25 cellular contexts compared by ENCODE assay signal in genomic region chr16:80973991-80974390, GRCh38. TPM values are rescaled to one million over a fixed set of nuclear protein-coding genes. Genes with fewer than 3 reads are reported as not detected.
DNase-seq lines count a peak whose midpoint lies in the region; ATAC-seq, FAIRE-seq and TF ChIP-seq lines count a peak whose summit lies in the region.
"Had no signal": no experiment of that assay in that cellular context is flagged by ENCODE, and none has a peak within 500 bp of the region (broad histone marks: within the 10 kb centered on the region; RNA-seq: fewer than 3 reads in every experiment).

No MANE protein-coding gene starts in this region.

- no peaks in the 10 kb centered on the region for H3K4me1 Mint-ChIP-seq in mesothelial cell of epicardium

- H3K27ac ChIP-seq in GM23248: no peak overlapping the region
- H3K27ac ChIP-seq: breast epithelium, C4-2B, coronary artery, suprapubic skin had no signal

- no peaks in the 10 kb centered on the region for H3K9me2 ChIP-seq in GM23248 (ENCODE audit: insufficient read depth)

- no peaks in the 10 kb centered on the region for H3K9me3 ChIP-seq in GM23248 (ENCODE audit: low read depth)
- H3K9me3 ChIP-seq: breast epithelium, heart right ventricle, suprapubic skin had no signal

- peaks cover 22% of the 10 kb centered on the region for H3K36me3 Mint-ChIP-seq in mesothelial cell of epicardium

- no peak overlapping the region for H2AFZ ChIP-seq in GM23248

- H3K79me2 ChIP-seq in GM23248 (ENCODE audit: insufficient read depth): no peaks in the 10 kb centered on the region

- WGBS in GM23248 (ENCODE audit: low coverage in 1 of 2, low lambda C conversion rate in 2 of 2, missing lambda C conversion rate in 2 of 2), 2 experiments: 44 to 50% methylated on average over 4 of the region's 4 CpGs

- ATAC-seq in GM19463 (IDR thresholded peaks at IDR 0.05; ENCODE audit: unreplicated experiment): no peak
- ATAC-seq: activated CD8-positive, alpha-beta T cell treated with anti-CD3 and anti-CD28 coated beads, Interleukin-2, amount 10 ng/mL, durations not matched to agents 7 days and 5 days; sciatic nerve had no signal

- H3K9me3 Mint-ChIP-seq in mesothelial cell of epicardium: no peaks in the 10 kb centered on the region

- TF ChIP-seq CTCF in bronchial epithelial cell (IDR thresholded peaks at IDR 0.05; ENCODE audit: insufficient read depth, low read length, severe bottlenecking) (no peak), GM20000 (IDR thresholded peaks at IDR 0.05; ENCODE audit: extremely low read depth, missing control alignments) (no peak), mesothelial cell of epicardium (IDR thresholded peaks at IDR 0.05; ENCODE audit: unreplicated experiment) (no peak)

- H3K36me3 ChIP-seq in GM23248 (ENCODE audit: low read depth) (peaks cover 5% of the 10 kb centered on the region; the same call in 1 of the 2 replicates), bronchial epithelial cell (ENCODE audit: control insufficient read depth, insufficient read depth, low read length) (peaks cover 1% of the 10 kb centered on the region)
- H3K36me3 ChIP-seq: breast epithelium had no signal

- DNase-seq in GM23248: peak; percentile 25
- DNase-seq in MV-4-11 (lab: John Stamatoyannopoulos, UW): peak; percentile 30
- peak; percentile 92 for DNase-seq in bronchial epithelial cell (ENCODE audit: low read depth)
- peak; percentile 41 for DNase-seq in myocyte (ENCODE audit: low read depth)
- no peak for DNase-seq in GM20000 (ENCODE audit: low spot score)
- DNase-seq in mesothelial cell of epicardium (ENCODE audit: low spot score in 2 of 2, unreplicated experiment in 2 of 2): no peak
- no peak for DNase-seq in stimulated activated CD4-positive, alpha-beta T cell treated with anti-CD3 and anti-CD28 coated beads, Interleukin-2, amount 100 ng/mL, for 48 hours
- DNase-seq: activated CD8-positive, alpha-beta T cell treated with anti-CD3 and anti-CD28 coated beads, Interleukin-2, amount 10 ng/mL, durations not matched to agents 7 days and 5 days; amniotic stem cell; heart right ventricle; left ventricle myocardium superior; NCI-H1417 treated with DMSO at 0.1 percent for 48 hours; NCI-H2107; NCI-H510A; NK-92 treated with Interleukin-12 subunit alpha and Interleukin-12 subunit beta, amount 100 ng/mL, for 24 hours; RPMI8226; T1000 had no signal

- no peak overlapping the region for H3K4me2 ChIP-seq in GM23248 (ENCODE audit: unreplicated experiment)

- no peak overlapping the region for H3K9ac ChIP-seq in GM23248

- no peak for FAIRE-seq in bronchial epithelial cell (lab: Jason Lieb, UNC)
- FAIRE-seq: D721Med, urothelium cell line had no signal

- no peak overlapping the region for H3K27ac Mint-ChIP-seq in mesothelial cell of epicardium
- H3K27ac Mint-ChIP-seq: activated CD8-positive, alpha-beta T cell treated with anti-CD3 and anti-CD28 coated beads, Interleukin-2, amount 10 ng/mL, durations not matched to agents 7 days and 5 days had no signal

- no peaks in the 10 kb centered on the region for H3K27me3 Mint-ChIP-seq in mesothelial cell of epicardium (ENCODE audit: low read depth)

- no peak overlapping the region for H3K4me3 ChIP-seq in GM23248
- no peak overlapping the region for H3K4me3 ChIP-seq in bronchial epithelial cell (ENCODE audit: low read depth, low read length)
- H3K4me3 ChIP-seq: breast epithelium, coronary artery, heart right ventricle, suprapubic skin had no signal

- H3K27me3 ChIP-seq in GM23248 (replicated peaks; ENCODE audit: insufficient read depth) (no peaks in the 10 kb centered on the region), bronchial epithelial cell (ENCODE audit: control insufficient read depth, insufficient read depth, low read length) (no peaks in the 10 kb centered on the region)
- H3K27me3 ChIP-seq: breast epithelium, heart right ventricle, suprapubic skin had no signal

- H3K4me3 Mint-ChIP-seq in mesothelial cell of epicardium: no peak overlapping the region
- H3K4me3 Mint-ChIP-seq: activated CD8-positive, alpha-beta T cell treated with anti-CD3 and anti-CD28 coated beads, Interleukin-2, amount 10 ng/mL, durations not matched to agents 7 days and 5 days had no signal

- no peaks in the 10 kb centered on the region for H3F3A ChIP-seq in GM23248 (ENCODE audit: insufficient read depth)

- no peaks in the 10 kb centered on the region for H3K4me1 ChIP-seq in GM23248 (ENCODE audit: insufficient read depth)
- H3K4me1 ChIP-seq: breast epithelium, suprapubic skin had no signal

- in situ Hi-C loops in GM23248 (cut with MboI): no loop called here

- no peaks in the 10 kb centered on the region for H4K20me1 ChIP-seq in GM23248 (ENCODE audit: insufficient read depth)

RNA-seq across cellular contexts. Expression of gene CMC2, which starts 32.7 kb away (rescaled TPM):
- total RNA-seq in GM23248 (2014; rRNA removed; shearing (Covaris generic)): 49.4 and 64.4 TPM in 2 replicates
- 117 and 126 TPM in 2 replicates for polyA plus RNA-seq in GM23248 (2016; fragmentation: Nextera tagmentation; extraction: Ambion mirVana)
- total RNA-seq in bronchial epithelial cell (25.0 and 72.2 TPM in 2 replicates), myocyte (79.0 and 95.9 TPM in 2 replicates), mesothelial cell of epicardium (33.2 to 35.1 TPM (median 34.0 TPM) in 3 replicates)
- polyA plus RNA-seq in myocyte (2012): 107 TPM

RNA-seq across cellular contexts. Expression of gene CENPN, which starts 33.0 kb away (rescaled TPM):
- total RNA-seq in GM23248 (2014; rRNA removed; shearing (Covaris generic)): 28.3 and 29.2 TPM in 2 replicates
- 29.0 and 33.7 TPM in 2 replicates for polyA plus RNA-seq in GM23248 (2016; fragmentation: Nextera tagmentation; extraction: Ambion mirVana)
- 3.9 and 8.6 TPM in 2 replicates for total RNA-seq in bronchial epithelial cell
- total RNA-seq in myocyte: 10.6 and 10.8 TPM in 2 replicates
- polyA plus RNA-seq in myocyte (2012): 6.8 TPM
- total RNA-seq in mesothelial cell of epicardium: 13.1 to 16.4 TPM (median 14.6 TPM) in 3 replicates

Comparison
In these comparisons a context has a peak if more than half of its experiments do, and no peak if none do; other contexts are left out.
1. DNase-seq: peak in GM23248 (single experiment), MV-4-11 (single experiment), bronchial epithelial cell (single experiment) and myocyte (single experiment); none in GM20000 (single experiment), mesothelial cell of epicardium (0 of 2) and stimulated activated CD4-positive, alpha-beta T cell treated with anti-CD3 and anti-CD28 coated beads, Interleukin-2, amount 100 ng/mL, for 48 hours (0 of 2).